Comparison of ENCODE assay signal across 35 cellular contexts in genomic region chr19:10560154-10560553, GRCh38. TPM values are rescaled to one million over a fixed set of nuclear protein-coding genes. Genes with fewer than 3 reads are reported as not detected.
"Had no signal": no experiment of that assay in that cellular context is flagged by ENCODE, and none has a peak within 500 bp of the region (broad histone marks: within the 10 kb centered on the region; RNA-seq: fewer than 3 reads in every experiment).

No MANE protein-coding gene starts in this region.

- H3K27me3 ChIP-seq: adrenal gland, body of pancreas, brain microvascular endothelial cell, breast epithelium had no signal

- H3K36me3 ChIP-seq: breast epithelium had no signal

- DNase-seq: activated B cell treated with CpG ODN at 0.5 μM for 24 hours; activated CD4-positive, alpha-beta memory T cell treated with anti-CD3 and anti-CD28 coated beads for 36 hours; activated CD4-positive, alpha-beta T cell treated with anti-CD3 and anti-CD28 coated beads for 4 hours; activated CD4-positive, alpha-beta T cell treated with anti-CD3 and anti-CD28 coated beads, Interleukin-2, amount 10 ng/mL, durations not matched to agents 24 days and 14 days; activated CD4-positive, alpha-beta T cell treated with anti-CD3 and anti-CD28 coated beads, Interleukin-2, amount 50 U/mL, for 1 hour; activated CD4-positive, alpha-beta T cell treated with anti-CD3 and anti-CD28 coated beads, Interleukin-2, amount 50 U/mL, for 4 hours; activated CD4-positive, CD25-positive, alpha-beta regulatory T cell treated with anti-CD3 and anti-CD28 coated beads, Interleukin-2, amount 50 U/mL, for 72 hours; activated CD8-positive, alpha-beta memory T cell treated with anti-CD3 and anti-CD28 coated beads, Interleukin-2, amount 50 U/mL, for 4 hours; activated CD8-positive, alpha-beta T cell treated with anti-CD3 and anti-CD28 coated beads for 36 hours; activated effector memory CD4-positive, alpha-beta T cell treated with anti-CD3 and anti-CD28 coated beads, Interleukin-2, amount 50 U/mL, for 16 hours; activated gamma-delta T cell treated with Interleukin-2 at 50 U/mL for 16 hours; activated naive CD4-positive, alpha-beta T cell; activated naive CD4-positive, alpha-beta T cell treated with anti-CD3 and anti-CD28 coated beads for 36 hours; activated naive CD4-positive, alpha-beta T cell treated with anti-CD3 and anti-CD28 coated beads, Interleukin-2, amount 50 U/mL, for 16 hours; activated naive CD8-positive, alpha-beta T cell treated with anti-CD3 and anti-CD28 coated beads for 36 hours; activated T-cell treated with anti-CD3 and anti-CD28 coated beads for 4 hours; activated T-cell treated with anti-CD3 and anti-CD28 coated beads, Interleukin-2, amount 50 U/mL, for 1 hour; activated T-cell treated with anti-CD3 and anti-CD28 coated beads, Interleukin-2, amount 50 U/mL, for 72 hours; adrenal gland; amniotic stem cell; aorta; body of pancreas; brain microvascular endothelial cell; central memory CD4-positive, alpha-beta T cell; T-helper 1 cell; T-helper 2 cell; T-helper 9 cell had no signal

- H3K4me1 Mint-ChIP-seq: activated T-helper 17 cell treated with anti-CD3 and anti-CD28 coated beads, Interleukin-2, amount 50 U/mL, for 72 hours had no signal

- H3K27ac ChIP-seq: adrenal gland, body of pancreas, brain microvascular endothelial cell, breast epithelium, VCaP had no signal

- H3K9me3 ChIP-seq: adrenal gland, body of pancreas, breast epithelium had no signal

- H3K27me3 Mint-ChIP-seq: activated B cell treated with CpG ODN at 0.5 μM for 24 hours; activated CD4-positive, alpha-beta memory T cell treated with anti-CD3 and anti-CD28 coated beads for 36 hours; activated CD4-positive, alpha-beta T cell treated with anti-CD3 and anti-CD28 coated beads, Interleukin-2, amount 10 ng/mL, durations not matched to agents 24 days and 14 days; activated CD8-positive, alpha-beta T cell treated with anti-CD3 and anti-CD28 coated beads for 36 hours; activated naive CD8-positive, alpha-beta T cell treated with anti-CD3 and anti-CD28 coated beads for 36 hours; activated T-helper 17 cell treated with anti-CD3 and anti-CD28 coated beads, Interleukin-2, amount 50 U/mL, for 72 hours had no signal

- H3K27ac Mint-ChIP-seq: activated B cell treated with CpG ODN at 0.5 μM for 24 hours; activated CD4-positive, alpha-beta memory T cell treated with anti-CD3 and anti-CD28 coated beads for 36 hours; activated CD4-positive, alpha-beta T cell treated with anti-CD3 and anti-CD28 coated beads, Interleukin-2, amount 10 ng/mL, durations not matched to agents 24 days and 14 days; activated CD8-positive, alpha-beta T cell treated with anti-CD3 and anti-CD28 coated beads for 36 hours; activated naive CD8-positive, alpha-beta T cell treated with anti-CD3 and anti-CD28 coated beads for 36 hours; activated T-helper 1 cell treated with anti-CD3 and anti-CD28 coated beads, Interleukin-12 subunit alpha, Interleukin-12 subunit beta, Interleukin-2, Interleukin-4 antibody, amounts not matched to agents 30 ng/mL and 10 ng/mL and 1 ng/mL, durations not matched to agents 14 hours and 24 hours and 36 hours; activated T-helper 17 cell treated with anti-CD3 and anti-CD28 coated beads, Interleukin-2, amount 50 U/mL, for 72 hours; T-helper 1 cell treated with Interleukin-12 subunit alpha and Interleukin-12 subunit beta and Interleukin-4 antibody, amounts not matched to agents 30 μg/mL and 1 μg/mL, for 36 hours; T-helper 2 cell treated with Interferon-gamma antibody and Interleukin-4, amounts not matched to agents 5 μg/mL and 100 μg/mL, for 36 hours had no signal

- H3K4me3 ChIP-seq: adrenal gland, body of pancreas, breast epithelium had no signal

- H3K9me3 Mint-ChIP-seq: activated B cell treated with CpG ODN at 0.5 μM for 24 hours; activated CD4-positive, alpha-beta memory T cell treated with anti-CD3 and anti-CD28 coated beads for 36 hours; activated CD4-positive, alpha-beta T cell treated with anti-CD3 and anti-CD28 coated beads, Interleukin-2, amount 10 ng/mL, durations not matched to agents 24 days and 14 days; activated CD8-positive, alpha-beta T cell treated with anti-CD3 and anti-CD28 coated beads for 36 hours; activated naive CD4-positive, alpha-beta T cell treated with anti-CD3 and anti-CD28 coated beads for 36 hours; activated naive CD8-positive, alpha-beta T cell treated with anti-CD3 and anti-CD28 coated beads for 36 hours; activated T-cell treated with anti-CD3 and anti-CD28 coated beads, Interleukin-2, amount 50 U/mL, for 72 hours; activated T-helper 1 cell treated with anti-CD3 and anti-CD28 coated beads, Interleukin-12 subunit alpha, Interleukin-12 subunit beta, Interleukin-2, Interleukin-4 antibody, amounts not matched to agents 30 ng/mL and 10 ng/mL and 1 ng/mL, durations not matched to agents 14 hours and 24 hours and 36 hours; activated T-helper 17 cell treated with anti-CD3 and anti-CD28 coated beads, Interleukin-2, amount 50 U/mL, for 72 hours; T-helper 1 cell treated with Interleukin-12 subunit alpha and Interleukin-12 subunit beta and Interleukin-4 antibody, amounts not matched to agents 30 μg/mL and 1 μg/mL, for 36 hours; T-helper 2 cell treated with Interferon-gamma antibody and Interleukin-4, amounts not matched to agents 5 μg/mL and 100 μg/mL, for 36 hours had no signal

- H3K4me3 Mint-ChIP-seq: activated B cell treated with CpG ODN at 0.5 μM for 24 hours; activated CD4-positive, alpha-beta memory T cell treated with anti-CD3 and anti-CD28 coated beads for 36 hours; activated CD4-positive, alpha-beta T cell treated with anti-CD3 and anti-CD28 coated beads, Interleukin-2, amount 10 ng/mL, durations not matched to agents 24 days and 14 days; activated CD8-positive, alpha-beta T cell treated with anti-CD3 and anti-CD28 coated beads for 36 hours; activated naive CD4-positive, alpha-beta T cell treated with anti-CD3 and anti-CD28 coated beads for 36 hours; activated naive CD8-positive, alpha-beta T cell treated with anti-CD3 and anti-CD28 coated beads for 36 hours; activated T-cell treated with anti-CD3 and anti-CD28 coated beads, Interleukin-2, amount 50 U/mL, for 72 hours; activated T-helper 1 cell treated with anti-CD3 and anti-CD28 coated beads, Interleukin-12 subunit alpha, Interleukin-12 subunit beta, Interleukin-2, Interleukin-4 antibody, amounts not matched to agents 30 ng/mL and 10 ng/mL and 1 ng/mL, durations not matched to agents 14 hours and 24 hours and 36 hours; activated T-helper 17 cell treated with anti-CD3 and anti-CD28 coated beads, Interleukin-2, amount 50 U/mL, for 72 hours; T-helper 1 cell treated with Interleukin-12 subunit alpha and Interleukin-12 subunit beta and Interleukin-4 antibody, amounts not matched to agents 30 μg/mL and 1 μg/mL, for 36 hours; T-helper 2 cell treated with Interferon-gamma antibody and Interleukin-4, amounts not matched to agents 5 μg/mL and 100 μg/mL, for 36 hours had no signal

RNA-seq across cellular contexts. Expression of gene AP1M2, which starts 27.0 kb away (rescaled TPM):
- total RNA-seq: activated B cell treated with CpG ODN at 0.5 μM for 24 hours; activated CD4-positive, alpha-beta memory T cell treated with anti-CD3 and anti-CD28 coated beads for 36 hours; activated CD4-positive, alpha-beta T cell treated with anti-CD3 and anti-CD28 coated beads, Interleukin-2, amount 10 ng/mL, durations not matched to agents 24 days and 14 days; activated CD8-positive, alpha-beta memory T cell treated with anti-CD3 and anti-CD28 coated beads for 36 hours; activated CD8-positive, alpha-beta T cell treated with anti-CD3 and anti-CD28 coated beads for 36 hours; activated naive CD4-positive, alpha-beta T cell treated with anti-CD3 and anti-CD28 coated beads for 36 hours; activated naive CD8-positive, alpha-beta T cell treated with anti-CD3 and anti-CD28 coated beads for 36 hours; activated T-cell treated with anti-CD3 and anti-CD28 coated beads, Interleukin-2, amount 50 U/mL, for 72 hours; activated T-helper 1 cell treated with anti-CD3 and anti-CD28 coated beads, Interleukin-12 subunit alpha, Interleukin-12 subunit beta, Interleukin-2, Interleukin-4 antibody, amounts not matched to agents 30 ng/mL and 10 ng/mL and 1 ng/mL, durations not matched to agents 14 hours and 24 hours and 36 hours; activated T-helper 17 cell treated with anti-CD3 and anti-CD28 coated beads, Interleukin-2, amount 50 U/mL, for 72 hours; aorta; cardiac septum had no signal

RNA-seq across cellular contexts. Expression of gene S1PR5, which starts 42.9 kb away (rescaled TPM):
- total RNA-seq: activated B cell treated with CpG ODN at 0.5 μM for 24 hours; activated CD4-positive, alpha-beta T cell treated with anti-CD3 and anti-CD28 coated beads, Interleukin-2, amount 10 ng/mL, durations not matched to agents 24 days and 14 days; activated naive CD4-positive, alpha-beta T cell treated with anti-CD3 and anti-CD28 coated beads for 36 hours; activated naive CD8-positive, alpha-beta T cell treated with anti-CD3 and anti-CD28 coated beads for 36 hours; activated T-helper 1 cell treated with anti-CD3 and anti-CD28 coated beads, Interleukin-12 subunit alpha, Interleukin-12 subunit beta, Interleukin-2, Interleukin-4 antibody, amounts not matched to agents 30 ng/mL and 10 ng/mL and 1 ng/mL, durations not matched to agents 14 hours and 24 hours and 36 hours had no signal
